In genomic region chr20:61937146-61937962, GRCh38 we compare ENCODE assay signal across 22 cellular contexts.
DNase-seq lines count a peak whose midpoint lies in the region; ATAC-seq and TF ChIP-seq lines count a peak whose summit lies in the region.
"Had no signal": no experiment of that assay in that cellular context is flagged by ENCODE, and none has a peak within 500 bp of the region (broad histone marks: within the 10 kb centered on the region; RNA-seq: fewer than 3 reads in every experiment).

No MANE protein-coding gene starts in this region.

- H2BK15ac ChIP-seq in neuronal stem cell (ENCODE audit: low read length), result no peak overlapping the region

- H3K4me1 ChIP-seq in neuronal stem cell (ENCODE audit: control insufficient read depth in 2 of 2, insufficient read depth in 1 of 2, low read depth in 1 of 2, low read length in 2 of 2) (peaks cover 0 to 8% of the 10 kb centered on the region in 2 donors), colonic mucosa (no peaks in the 10 kb centered on the region), body of pancreas (no peaks in the 10 kb centered on the region)
- H3K4me1 ChIP-seq: BLaER1, SJSA1 had no signal

- H3K23ac ChIP-seq in neuronal stem cell (ENCODE audit: low read depth, low read length, poor library complexity), result peak overlapping the region; percentile 3

- no peak overlapping the region for H2BK120ac ChIP-seq in neuronal stem cell (ENCODE audit: low read depth, low read length)

- DNase-seq in activated gamma-delta T cell treated with Interleukin-2 at 50 U/mL for 16 hours, result peak; percentile 1
- no peak for DNase-seq in activated gamma-delta T cell (lab: John Stamatoyannopoulos, UW)
- DNase-seq in H7, result peak; percentile 68
- DNase-seq in dorsolateral prefrontal cortex, result peak in 7 of 10 donors; percentile 4 to 21 (median 14)
- no peak for DNase-seq in neuronal stem cell (ENCODE audit: low spot score)
- no peak for DNase-seq in colonic mucosa
- no peak for DNase-seq in body of pancreas
- DNase-seq in NCI-H446 treated with DMSO at 0.1 percent for 48 hours (lab: John Stamatoyannopoulos, UW), result no peak
- DNase-seq: Calu3; CD4-positive, alpha-beta memory T cell; EL; GM23248; NCI-H1105 treated with DMSO at 0.1 percent for 48 hours; NCI-H1694; NCI-H2227 treated with DMSO at 0.1 percent for 48 hours; NCI-H526; PC-3 had no signal

- H3K27me3 ChIP-seq in H7 (ENCODE audit: control insufficient read depth, insufficient read depth, low read length), result no peaks in the 10 kb centered on the region
- no peaks in the 10 kb centered on the region for H3K27me3 ChIP-seq in dorsolateral prefrontal cortex
- H3K27me3 ChIP-seq in neuronal stem cell (ENCODE audit: control insufficient read depth in 3 of 3, insufficient read depth in 3 of 3, low read depth in 1 of 3, low read length in 3 of 3), result peaks cover 0 to 2% (median 0%) of the 10 kb centered on the region in 3 experiments
- H3K27me3 ChIP-seq in colonic mucosa, result no peaks in the 10 kb centered on the region
- H3K27me3 ChIP-seq in body of pancreas, result no peaks in the 10 kb centered on the region
- H3K27me3 ChIP-seq: BLaER1 had no signal

- H2AFZ ChIP-seq in neuronal stem cell (ENCODE audit: low read length), result no peak overlapping the region
- H2AFZ ChIP-seq: GM23248 had no signal

- no peaks in the 10 kb centered on the region for H3K79me1 ChIP-seq in neuronal stem cell (ENCODE audit: low read depth, low read length)

- no peak overlapping the region for H3K9ac ChIP-seq in neuronal stem cell (ENCODE audit: low read depth, low read length, poor library complexity)
- H3K9ac ChIP-seq in colonic mucosa (ENCODE audit: low read depth in 2 of 2, low read length in 2 of 2), result no peak overlapping the region
- H3K9ac ChIP-seq: BLaER1, GM23248 had no signal

- peaks cover 0 to 2% of the 10 kb centered on the region in 2 donors for H3K9me3 ChIP-seq in neuronal stem cell (replicated peaks in 1 of 2; ENCODE audit: control insufficient read depth in 2 of 2, insufficient read depth in 1 of 2, low read depth in 1 of 2, low read length in 2 of 2)
- H3K9me3 ChIP-seq in colonic mucosa, result no peaks in the 10 kb centered on the region
- H3K9me3 ChIP-seq in body of pancreas, result no peaks in the 10 kb centered on the region
- H3K9me3 ChIP-seq: BLaER1, SJSA1 had no signal

- peak overlapping the region; percentile 85 for H3K18ac ChIP-seq in neuronal stem cell (ENCODE audit: low read length)

- intact Hi-C loops in dorsolateral prefrontal cortex (cut with DNase I), result no loop called here
- intact Hi-C loops in colonic mucosa (cut with DNase I), result no loop called here
- intact Hi-C loops in body of pancreas (cut with DNase I), result no loop called here

- no peak overlapping the region for H3K4ac ChIP-seq in neuronal stem cell (ENCODE audit: low read length)

- no peak for ATAC-seq in body of pancreas
- ATAC-seq: GM12878, K562, PC-3 had no signal

- H3K4me2 ChIP-seq in neuronal stem cell (ENCODE audit: insufficient read depth, low read length, poor library complexity, severe bottlenecking), result no peak overlapping the region
- H3K4me2 ChIP-seq: BLaER1 had no signal

- TF ChIP-seq POLR2A in body of pancreas (IDR thresholded peaks at IDR 0.05), result no peak

- peak overlapping the region; percentile 89 for H3K14ac ChIP-seq in neuronal stem cell (ENCODE audit: low read length)

- H2BK5ac ChIP-seq in neuronal stem cell (ENCODE audit: low read length), result peak overlapping the region; percentile 24

- no peak overlapping the region for H3K4me3 ChIP-seq in H7 (ENCODE audit: insufficient read depth, low read depth, low read length)
- H3K4me3 ChIP-seq in dorsolateral prefrontal cortex, result no peak overlapping the region
- H3K4me3 ChIP-seq in neuronal stem cell (ENCODE audit: low read length in 2 of 2), result no peak overlapping the region
- no peak overlapping the region for H3K4me3 ChIP-seq in colonic mucosa
- H3K4me3 ChIP-seq in body of pancreas, result no peak overlapping the region
- H3K4me3 ChIP-seq: BLaER1, GM12878, GM23248, K562, SJSA1 had no signal

- H2BK12ac ChIP-seq in neuronal stem cell (ENCODE audit: low read length), result no peak overlapping the region

- TF ChIP-seq CTCF in dorsolateral prefrontal cortex (IDR thresholded peaks at IDR 0.05 in 54 of 56, conservative IDR thresholded peaks at IDR 0.05 in 2 of 56; ENCODE audit: low read depth in 1 of 56, partially characterized antibody in 56 of 56), result no peak
- TF ChIP-seq CTCF in colonic mucosa (IDR thresholded peaks at IDR 0.05), result no peak
- no peak for TF ChIP-seq CTCF in body of pancreas (IDR thresholded peaks at IDR 0.05)

- peak overlapping the region; percentile 70 for H2AK5ac ChIP-seq in neuronal stem cell (ENCODE audit: low read depth, low read length)

- no peaks in the 10 kb centered on the region for H3K36me3 ChIP-seq in H7 (replicated peaks; ENCODE audit: control insufficient read depth, insufficient read depth, low read length)
- peaks cover 3 to 6% of the 10 kb centered on the region in 2 donors for H3K36me3 ChIP-seq in neuronal stem cell (replicated peaks in 1 of 2; ENCODE audit: control insufficient read depth in 2 of 2, insufficient read depth in 2 of 2, low read length in 2 of 2)
- H3K36me3 ChIP-seq in colonic mucosa, result no peaks in the 10 kb centered on the region
- H3K36me3 ChIP-seq in body of pancreas (replicated peaks in 1 of 2; ENCODE audit: insufficient read depth in 1 of 2, low read depth in 2 of 2), result no peaks in the 10 kb centered on the region
- H3K36me3 ChIP-seq: BLaER1, SJSA1 had no signal

- WGBS in neuronal stem cell (ENCODE audit: extremely low coverage in 2 of 2, insufficient read length in 2 of 2, insufficient replicate concordance in 1 of 2), 2 donors, result no CpG with 5 or more reads among the region's 10 CpGs
- WGBS in body of pancreas, 2 donors, result 82 to 86% methylated on average over 3 to 10 of the region's 10 CpGs

- H4K91ac ChIP-seq in neuronal stem cell (ENCODE audit: low read depth, low read length, poor library complexity), result no peak overlapping the region

- no peak overlapping the region for H4K8ac ChIP-seq in neuronal stem cell (ENCODE audit: low read depth, low read length)

- no peak overlapping the region for H3K27ac ChIP-seq in dorsolateral prefrontal cortex
- no peak overlapping the region for H3K27ac ChIP-seq in neuronal stem cell (replicated peaks; ENCODE audit: low read length)
- no peak overlapping the region for H3K27ac ChIP-seq in colonic mucosa
- H3K27ac ChIP-seq in body of pancreas, result no peak overlapping the region
- H3K27ac ChIP-seq: BLaER1, GM23248, RWPE1, SJSA1 had no signal

Comparison
In these comparisons a context has a peak if more than half of its experiments do, and no peak if none do; other contexts are left out.
1. DNase-seq: peak in activated gamma-delta T cell treated with Interleukin-2 at 50 U/mL for 16 hours (single experiment), H7 (single experiment) and dorsolateral prefrontal cortex (7 of 10); none in activated gamma-delta T cell (single experiment), neuronal stem cell (single experiment), colonic mucosa (single experiment), body of pancreas (0 of 4) and NCI-H446 treated with DMSO at 0.1 percent for 48 hours (single experiment).